ENCODE assay signal across 8 cellular contexts in the genomic region with DNA sequence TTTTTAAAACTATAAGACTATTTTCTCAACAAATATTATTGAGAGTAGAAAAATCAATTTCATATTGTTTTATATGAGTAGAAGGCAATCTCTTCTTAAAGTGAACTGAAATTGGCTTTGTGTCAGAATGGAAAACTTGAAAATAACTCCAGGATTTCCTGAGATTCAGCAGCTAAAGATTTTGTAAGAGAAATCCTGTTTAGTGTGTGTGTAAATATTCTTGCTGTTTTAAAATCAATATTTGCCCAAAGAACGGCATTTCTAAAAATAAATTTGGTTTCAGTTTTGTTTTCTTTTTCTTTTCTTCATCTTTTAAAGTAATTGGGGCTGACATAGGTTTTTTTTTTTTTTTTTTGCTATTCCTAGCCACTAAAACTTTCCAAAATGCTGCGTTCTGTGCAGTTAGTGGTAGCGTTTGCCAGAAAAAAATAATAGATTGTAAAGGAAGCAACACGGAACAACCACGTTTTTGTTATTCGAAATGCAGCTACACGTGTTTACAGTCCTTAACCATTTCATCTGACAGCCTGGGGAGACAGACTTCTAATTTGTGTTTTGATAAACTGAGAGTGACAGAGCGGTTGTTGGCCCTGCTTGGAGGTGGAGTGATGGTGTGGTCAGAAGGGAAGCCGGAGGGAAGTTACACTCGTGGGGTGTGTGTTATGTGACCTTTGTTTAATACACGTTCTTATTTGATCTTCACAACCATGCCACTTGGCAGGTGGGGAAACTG. TPM values are rescaled to one million over a fixed set of nuclear protein-coding genes. Genes with fewer than 3 reads are reported as not detected.
DNase-seq lines count a peak whose midpoint lies in the region; ATAC-seq and TF ChIP-seq lines count a peak whose summit lies in the region.

No MANE protein-coding gene starts in this region.

- peak overlapping the region; percentile 76 to 94 for H3K4me3 Mint-ChIP-seq in activated T-cell treated with anti-CD3 and anti-CD28 coated beads, Interleukin-2, amount 50 U/mL, for 72 hours

- H3K36me3 Mint-ChIP-seq in activated T-cell treated with anti-CD3 and anti-CD28 coated beads, Interleukin-2, amount 50 U/mL, for 72 hours (ENCODE audit: insufficient read depth in 2 of 2) = no peaks in the 10 kb centered on the region

- H3K4me1 ChIP-seq in lung (ENCODE audit: control insufficient read depth in 2 of 2, insufficient read depth in 2 of 2, low read length in 2 of 2) = peaks cover 0 to 38% of the 10 kb centered on the region in 2 donors

- H3K27ac Mint-ChIP-seq in activated T-cell treated with anti-CD3 and anti-CD28 coated beads, Interleukin-2, amount 50 U/mL, for 72 hours = peak overlapping the region; percentile 90

- TF ChIP-seq CTCF in lung (IDR thresholded peaks at IDR 0.05; ENCODE audit: control extremely low read depth, extremely low read depth) = no peak

- WGBS in lung, 2 donors = 1 to 4% methylated on average over 11 of the region's 11 CpGs

- H3K4me1 Mint-ChIP-seq in activated T-cell treated with anti-CD3 and anti-CD28 coated beads, Interleukin-2, amount 50 U/mL, for 72 hours (ENCODE audit: low read depth) = peaks cover 30% of the 10 kb centered on the region

- H3K36me3 ChIP-seq in lung (ENCODE audit: control insufficient read depth in 2 of 2, insufficient read depth in 2 of 2, low read length in 2 of 2) = no peaks in the 10 kb centered on the region

- ATAC-seq in HG03097 (IDR thresholded peaks at IDR 0.05; ENCODE audit: low FRiP score, unreplicated experiment) (peak; percentile 24), lung (ENCODE audit: insufficient read depth, low FRiP score) (peak; percentile 31)
- peak; percentile 61 to 63 for ATAC-seq in activated T-cell treated with anti-CD3 and anti-CD28 coated beads, Interleukin-2, amount 50 U/mL, for 72 hours (replicated peaks in 1 of 2)

- H3K9me3 Mint-ChIP-seq in activated T-cell treated with anti-CD3 and anti-CD28 coated beads, Interleukin-2, amount 50 U/mL, for 72 hours = no peaks in the 10 kb centered on the region

- H3K27ac ChIP-seq in lung (ENCODE audit: low read depth in 1 of 2, low read length in 1 of 2) = peak overlapping the region in 1 of 2 donors; percentile 82

- DNase-seq in SKM-1 (lab: John Stamatoyannopoulos, UW; ENCODE audit: unreplicated experiment) (peak; percentile 74), SKM-1 treated with dmso at 0.1 percent for 144 hours (lab: John Stamatoyannopoulos, UW; ENCODE audit: unreplicated experiment) (no peak), lung (ENCODE audit: low spot score) (no peak), 8988T (no peak), superior temporal gyrus (ENCODE audit: extremely low spot score) (no peak), NCI-H146 treated with DMSO at 0.1 percent for 48 hours (lab: John Stamatoyannopoulos, UW; ENCODE audit: unreplicated experiment) (no peak)
- DNase-seq in activated T-cell treated with anti-CD3 and anti-CD28 coated beads, Interleukin-2, amount 50 U/mL, for 72 hours = peak in 1 of 2 donors; percentile 20

- no peaks in the 10 kb centered on the region for H3K27me3 ChIP-seq in lung (ENCODE audit: control insufficient read depth, insufficient read depth)

- H3K4me3 ChIP-seq in lung = no peak overlapping the region

- no peaks in the 10 kb centered on the region for H3K27me3 Mint-ChIP-seq in activated T-cell treated with anti-CD3 and anti-CD28 coated beads, Interleukin-2, amount 50 U/mL, for 72 hours (ENCODE audit: low read depth)

- H3K9me3 ChIP-seq in lung (ENCODE audit: control insufficient read depth in 2 of 2, insufficient read depth in 1 of 2, low read length in 1 of 2) = no peaks in the 10 kb centered on the region

RNA-seq across cellular contexts. Expression of gene SMPD3, which starts 21.6 kb away (rescaled TPM):
- total RNA-seq in activated T-cell treated with anti-CD3 and anti-CD28 coated beads, Interleukin-2, amount 50 U/mL, for 72 hours = under 1 TPM in 1 of 2 donors, not detected in 1; 0.19 TPM
- total RNA-seq in lung = 10 to 100 TPM in 1 of 2 donors, 1 to 10 TPM in 1; 6.6 to 13.9 TPM
- 1 to 10 TPM; 1.7 to 3.5 TPM for polyA plus RNA-seq in lung

Comparison
In these comparisons a context has a peak if more than half of its experiments do, and no peak if none do; other contexts are left out.
1. RNA of gene SMPD3, which starts 21.6 kb away (total RNA-seq): 6.6 to 13.9 TPM in lung; 0.19 TPM in activated T-cell treated with anti-CD3 and anti-CD28 coated beads, Interleukin-2, amount 50 U/mL, for 72 hours; every median in the first group is over 4 times any median in the second.
2. Peak in every context shown above with its lines, with median percentiles within 50 percentile points of each other: ATAC-seq.